1 cellular context compared by ENCODE assay signal in the genomic region with DNA sequence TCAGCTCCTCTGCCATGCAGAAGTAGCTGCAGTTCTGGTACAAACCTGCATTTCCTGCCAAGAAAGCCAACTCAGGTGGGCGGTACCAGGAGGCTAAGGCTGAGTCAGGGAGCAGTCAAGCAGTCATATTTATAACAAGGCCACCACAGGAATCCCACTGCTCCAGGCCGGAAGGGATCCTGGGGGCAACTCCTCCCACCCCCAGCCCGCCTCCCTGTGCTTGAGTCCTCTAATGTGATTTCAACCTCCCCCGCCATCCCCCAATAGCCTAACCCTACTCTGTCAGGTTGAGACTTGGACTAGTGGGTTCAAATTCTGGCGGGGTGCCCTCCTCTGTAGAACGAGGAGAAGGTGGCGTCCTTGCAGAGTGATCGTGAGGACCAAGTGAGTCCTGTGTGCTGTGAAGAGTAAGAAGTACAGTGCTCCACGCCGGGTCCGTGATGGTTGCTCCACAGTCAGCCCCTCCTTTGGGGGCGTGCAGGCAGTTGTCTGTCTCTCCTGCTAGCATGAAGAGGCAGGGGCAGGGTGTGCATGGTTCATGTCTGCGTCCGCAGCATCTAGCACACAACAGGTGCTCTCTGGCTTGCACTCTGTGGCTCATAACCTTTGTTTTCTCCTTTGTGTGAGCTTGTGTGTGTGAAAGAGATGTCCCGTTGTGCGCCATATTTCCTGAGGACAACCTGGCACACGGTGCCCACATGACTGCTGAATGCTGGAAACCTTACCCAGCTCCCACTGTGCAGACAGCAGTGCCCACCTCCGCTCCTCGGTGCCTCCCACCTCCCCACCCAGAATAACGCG.
TF ChIP-seq lines count a peak whose summit lies in the region.

No MANE protein-coding gene starts in this region.

TF ChIP-seq in SK-N-SH treated with all-trans-retinoic acid at 6 μM for 48 hours, 23 proteins besides CTCF, POLR2A, EP300 and RAD21 (continued from another document):
- TF ChIP-seq, protein P1, sequence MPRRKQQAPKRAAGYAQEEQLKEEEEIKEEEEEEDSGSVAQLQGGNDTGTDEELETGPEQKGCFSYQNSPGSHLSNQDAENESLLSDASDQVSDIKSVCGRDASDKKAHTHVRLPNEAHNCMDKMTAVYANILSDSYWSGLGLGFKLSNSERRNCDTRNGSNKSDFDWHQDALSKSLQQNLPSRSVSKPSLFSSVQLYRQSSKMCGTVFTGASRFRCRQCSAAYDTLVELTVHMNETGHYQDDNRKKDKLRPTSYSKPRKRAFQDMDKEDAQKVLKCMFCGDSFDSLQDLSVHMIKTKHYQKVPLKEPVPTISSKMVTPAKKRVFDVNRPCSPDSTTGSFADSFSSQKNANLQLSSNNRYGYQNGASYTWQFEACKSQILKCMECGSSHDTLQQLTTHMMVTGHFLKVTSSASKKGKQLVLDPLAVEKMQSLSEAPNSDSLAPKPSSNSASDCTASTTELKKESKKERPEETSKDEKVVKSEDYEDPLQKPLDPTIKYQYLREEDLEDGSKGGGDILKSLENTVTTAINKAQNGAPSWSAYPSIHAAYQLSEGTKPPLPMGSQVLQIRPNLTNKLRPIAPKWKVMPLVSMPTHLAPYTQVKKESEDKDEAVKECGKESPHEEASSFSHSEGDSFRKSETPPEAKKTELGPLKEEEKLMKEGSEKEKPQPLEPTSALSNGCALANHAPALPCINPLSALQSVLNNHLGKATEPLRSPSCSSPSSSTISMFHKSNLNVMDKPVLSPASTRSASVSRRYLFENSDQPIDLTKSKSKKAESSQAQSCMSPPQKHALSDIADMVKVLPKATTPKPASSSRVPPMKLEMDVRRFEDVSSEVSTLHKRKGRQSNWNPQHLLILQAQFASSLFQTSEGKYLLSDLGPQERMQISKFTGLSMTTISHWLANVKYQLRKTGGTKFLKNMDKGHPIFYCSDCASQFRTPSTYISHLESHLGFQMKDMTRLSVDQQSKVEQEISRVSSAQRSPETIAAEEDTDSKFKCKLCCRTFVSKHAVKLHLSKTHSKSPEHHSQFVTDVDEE (CRISPR knock-in tag; IDR thresholded peaks at IDR 0.05), result no peak
TF ChIP-seq in SK-N-SH treated with all-trans-retinoic acid at 6 μM for 48 hours: peak in this region for 0.
